ENCODE assay signal across 8 cellular contexts in the genomic region with DNA sequence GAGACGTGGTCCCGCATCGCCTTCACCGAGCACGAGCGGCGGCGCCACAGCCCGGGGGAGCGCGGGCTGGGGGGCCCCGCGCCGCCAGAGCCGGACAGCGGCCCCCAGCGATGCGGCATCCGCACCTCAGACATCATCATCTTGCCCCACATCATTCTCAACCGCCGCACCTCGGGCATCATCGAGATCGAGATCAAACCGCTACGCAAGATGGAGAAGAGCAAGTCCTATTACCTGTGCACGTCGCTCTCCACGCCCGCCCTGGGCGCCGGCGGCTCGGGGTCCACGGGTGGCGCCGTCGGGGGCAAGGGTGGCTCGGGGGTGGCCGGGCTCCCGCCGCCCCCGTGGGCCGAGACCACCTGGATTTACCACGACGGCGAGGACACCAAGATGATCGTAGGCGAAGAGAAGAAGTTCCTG. TPM values are rescaled to one million over a fixed set of nuclear protein-coding genes. Genes with fewer than 3 reads are reported as not detected.
DNase-seq lines count a peak whose midpoint lies in the region; ATAC-seq and TF ChIP-seq lines count a peak whose summit lies in the region.

No MANE protein-coding gene starts in this region.

- H2AFZ ChIP-seq in IMR-90 (replicated peaks; ENCODE audit: low read length, poor library complexity) = peak overlapping the region; percentile 99

- H3K4me3 ChIP-seq in GM12865 (ENCODE audit: low read depth, low read length) (peak overlapping the region; percentile 71), IMR-90 (ENCODE audit: insufficient read depth, low read depth, low read length) (peak overlapping the region; percentile 72), fibroblast of mammary gland (ENCODE audit: control insufficient read depth, low read depth, low read length) (peak overlapping the region; percentile 92), psoas muscle (peak overlapping the region; percentile 98)

- H3K27ac ChIP-seq in IMR-90 (ENCODE audit: insufficient read depth, low read length) = peak overlapping the region; percentile 91
- H3K27ac ChIP-seq in psoas muscle = peak overlapping the region; percentile 92

- H2BK120ac ChIP-seq in IMR-90 (ENCODE audit: low read depth, low read length) = peak overlapping the region; percentile 80

- H3K36me3 ChIP-seq in IMR-90 (ENCODE audit: control insufficient read depth, insufficient read depth, low read length) (no peaks in the 10 kb centered on the region), psoas muscle (ENCODE audit: insufficient read depth in 1 of 2, low read depth in 1 of 2) (peaks cover 0 to 2% of the 10 kb centered on the region in 2 donors)

- POLR2A ChIA-PET in IMR-90 (lab: Charles Lee; ENCODE audit: unreplicated experiment) = no interaction called here

- H2BK15ac ChIP-seq in IMR-90 (ENCODE audit: low read depth, low read length) = peak overlapping the region; percentile 84; the same call in 2 of the 3 replicates

- dilution Hi-C loops in IMR-90 (cut with HindIII; ENCODE audit: low sequenced_read_pairs, unreplicated experiment) = no loop called here

- H4K20me1 ChIP-seq in IMR-90 (ENCODE audit: insufficient read depth, low read length) = peaks cover 28% of the 10 kb centered on the region; the same call in 1 of the 2 replicates

- H3K36me3 Mint-ChIP-seq in activated T-cell treated with anti-CD3 and anti-CD28 coated beads, Interleukin-2, amount 50 U/mL, for 24 hours (ENCODE audit: low read depth) = peaks cover 12% of the 10 kb centered on the region

- peak overlapping the region; percentile 92 for H3K4me3 Mint-ChIP-seq in activated T-cell treated with anti-CD3 and anti-CD28 coated beads, Interleukin-2, amount 50 U/mL, for 24 hours

- H4K5ac ChIP-seq in IMR-90 (ENCODE audit: low read depth, low read length) = peak overlapping the region; percentile 25

- peak overlapping the region; percentile 93 for H3K23ac ChIP-seq in IMR-90 (ENCODE audit: low read depth, low read length)

- no peak for TF ChIP-seq RAD21 in IMR-90 (IDR thresholded peaks at IDR 0.05; ENCODE audit: low read length)

- peak; percentile 45 for DNase-seq in GM12865 (ENCODE audit: low read depth)
- no peak for DNase-seq in IMR-90
- peak; percentile 69 for DNase-seq in activated T-cell treated with anti-CD3 and anti-CD28 coated beads, Interleukin-2, amount 50 U/mL, for 24 hours
- no peak for DNase-seq in fibroblast of mammary gland (ENCODE audit: low read depth)
- DNase-seq in psoas muscle = peak in 1 of 2 donors; percentile 54
- no peak for DNase-seq in OCI-M1 (lab: John Stamatoyannopoulos, UW)
- DNase-seq in medulla oblongata (ENCODE audit: extremely low spot score) = no peak

- no peaks in the 10 kb centered on the region for H3K9me3 Mint-ChIP-seq in activated T-cell treated with anti-CD3 and anti-CD28 coated beads, Interleukin-2, amount 50 U/mL, for 24 hours

- no TSS peak for BruUV-seq in IMR-90 (replicated peaks; lab: Mats Ljungman, UMichigan)

- H3K9me1 ChIP-seq in IMR-90 (ENCODE audit: insufficient read depth, low read length) = peaks cover 3% of the 10 kb centered on the region; the same call in 1 of the 2 replicates

- H3K9me3 ChIP-seq in IMR-90 (ENCODE audit: control insufficient read depth, insufficient read depth, low read length) (no peaks in the 10 kb centered on the region), psoas muscle (no peaks in the 10 kb centered on the region)

- H3K27me3 ChIP-seq in IMR-90 (ENCODE audit: control insufficient read depth, insufficient read depth, low read length) (no peaks in the 10 kb centered on the region), psoas muscle (ENCODE audit: insufficient read depth in 3 of 3, low read length in 2 of 3) (no peaks in the 10 kb centered on the region)

- peaks cover 60% of the 10 kb centered on the region for H3K4me1 Mint-ChIP-seq in activated T-cell treated with anti-CD3 and anti-CD28 coated beads, Interleukin-2, amount 50 U/mL, for 24 hours (ENCODE audit: low read depth)

- 1% methylated on average over 28 of the region's 49 CpGs; no CpG with 5 or more reads in 1 of the 2 experiments for WGBS in IMR-90 (ENCODE audit: extremely low coverage in 2 of 2, insufficient read length in 1 of 2), 2 experiments
- WGBS in psoas muscle, 3 donors = 1% methylated on average over 44 to 49 of the region's 49 CpGs

- H3K4ac ChIP-seq in IMR-90 (ENCODE audit: low read depth, low read length) = peak overlapping the region; percentile 89

- peak overlapping the region; percentile 98 for H3K27ac Mint-ChIP-seq in activated T-cell treated with anti-CD3 and anti-CD28 coated beads, Interleukin-2, amount 50 U/mL, for 24 hours

- H2AK9ac ChIP-seq in IMR-90 (replicated peaks; ENCODE audit: low read depth, low read length, poor library complexity) = peak overlapping the region; percentile 88

- H3K9ac ChIP-seq in IMR-90 (ENCODE audit: low read depth, low read length) = peak overlapping the region; percentile 83

- TF ChIP-seq POLR2A in IMR-90 (IDR thresholded peaks at IDR 0.05; ENCODE audit: low read depth, low read length) = no peak

- peak overlapping the region; percentile 86 for H3K4me2 ChIP-seq in IMR-90 (ENCODE audit: low read depth, low read length)

- TF ChIP-seq CTCF in GM12865 (IDR thresholded peaks at IDR 0.05; ENCODE audit: insufficient read depth, low read depth, low read length, missing control alignments) (no peak), IMR-90 (conservative IDR thresholded peaks at IDR 0.05; ENCODE audit: low read depth, low read length) (no peak; the same call in 1 of the 2 replicates), fibroblast of mammary gland (conservative IDR thresholded peaks at IDR 0.05; ENCODE audit: control insufficient read depth, insufficient read depth, low read depth, low read length) (no peak), psoas muscle (IDR thresholded peaks at IDR 0.05) (no peak)

- H2BK20ac ChIP-seq in IMR-90 (ENCODE audit: low read depth, low read length) = peak overlapping the region; percentile 43; the same call in 1 of the 2 replicates

- H2BK5ac ChIP-seq in IMR-90 (ENCODE audit: low read depth, low read length, poor library complexity, severe bottlenecking) = peak overlapping the region; percentile 85

- CTCF ChIA-PET in IMR-90 (lab: Yijun Ruan, JAX) = interaction anchor here (1.0 to 1.8 kb wide), 5 partner anchors 11 to 325 kb away, joined by 3 to 6 read pairs (median 4); no protein-coding TSS in a partner anchor

- in situ Hi-C loops in IMR-90 (cut with MboI; ENCODE audit: low sequenced_read_pairs) = loop anchor here (5.0 kb wide), 2 partner anchors 143 to 323 kb away; no protein-coding TSS in a partner anchor

- H3K14ac ChIP-seq in IMR-90 (replicated peaks; ENCODE audit: low read depth, low read length) = peak overlapping the region; percentile 90

- H3K27me3 Mint-ChIP-seq in activated T-cell treated with anti-CD3 and anti-CD28 coated beads, Interleukin-2, amount 50 U/mL, for 24 hours = peaks cover 9% of the 10 kb centered on the region

- peaks cover 0 to 39% of the 10 kb centered on the region in 2 experiments; a peak in 3 of 4 replicates for H3K79me1 ChIP-seq in IMR-90 (ENCODE audit: low read depth in 1 of 2, low read length in 2 of 2)

- peak overlapping the region; percentile 79 for H4K91ac ChIP-seq in IMR-90 (ENCODE audit: insufficient read depth, low read depth, low read length)

- peak overlapping the region; percentile 89 for H2AK5ac ChIP-seq in IMR-90 (ENCODE audit: low read depth, low read length)

- peak overlapping the region; percentile 47 for H3K18ac ChIP-seq in IMR-90 (ENCODE audit: low read depth, low read length)

- H3K4me1 ChIP-seq in IMR-90 (ENCODE audit: control insufficient read depth, insufficient read depth, low read length) (peaks cover 2% of the 10 kb centered on the region; the same call in 1 of the 2 replicates), psoas muscle (peaks cover 34% of the 10 kb centered on the region)

- H3K56ac ChIP-seq in IMR-90 (ENCODE audit: extremely low read depth, insufficient read depth, low read length) = no peak overlapping the region

- intact Hi-C loops in IMR-90 (cut with micrococcal nuclease) = loop anchor here (1.0 kb wide), 2 partner anchors 126 to 273 kb away; no protein-coding TSS in a partner anchor
- intact Hi-C loops in psoas muscle (cut with DNase I) = loop anchor here in 1 of 2 donors (5.0 kb wide), 2 partner anchors 148 to 413 kb away; no protein-coding TSS in a partner anchor

- ATAC-seq in IMR-90 (ENCODE audit: low read depth) (no peak), psoas muscle (no peak), GM21423 (IDR thresholded peaks at IDR 0.05; ENCODE audit: unreplicated experiment) (no peak)

- H4K8ac ChIP-seq in IMR-90 (ENCODE audit: low read depth in 2 of 2, low read length in 2 of 2) = peak overlapping the region; percentile 71 to 84; a peak in 2 of 4 replicates

TF ChIP-seq in IMR-90, 13 proteins besides CTCF, POLR2A, EP300 and RAD21 (continues in another document):
- TF ChIP-seq, protein P1, sequence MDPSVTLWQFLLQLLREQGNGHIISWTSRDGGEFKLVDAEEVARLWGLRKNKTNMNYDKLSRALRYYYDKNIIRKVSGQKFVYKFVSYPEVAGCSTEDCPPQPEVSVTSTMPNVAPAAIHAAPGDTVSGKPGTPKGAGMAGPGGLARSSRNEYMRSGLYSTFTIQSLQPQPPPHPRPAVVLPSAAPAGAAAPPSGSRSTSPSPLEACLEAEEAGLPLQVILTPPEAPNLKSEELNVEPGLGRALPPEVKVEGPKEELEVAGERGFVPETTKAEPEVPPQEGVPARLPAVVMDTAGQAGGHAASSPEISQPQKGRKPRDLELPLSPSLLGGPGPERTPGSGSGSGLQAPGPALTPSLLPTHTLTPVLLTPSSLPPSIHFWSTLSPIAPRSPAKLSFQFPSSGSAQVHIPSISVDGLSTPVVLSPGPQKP (IDR thresholded peaks at IDR 0.05; ENCODE audit: borderline replicate concordance, low read depth, low read length) = no peak
- TF ChIP-seq RCOR1 (IDR thresholded peaks at IDR 0.05; ENCODE audit: insufficient replicate concordance, low read length) (no peak), NFE2L2 (IDR thresholded peaks at IDR 0.05; ENCODE audit: low read depth, low read length) (no peak), FOS (IDR thresholded peaks at IDR 0.05; ENCODE audit: low read depth, low read length) (no peak), SMC3 (IDR thresholded peaks at IDR 0.05; ENCODE audit: low read depth, low read length) (no peak), CEBPB (IDR thresholded peaks at IDR 0.05; ENCODE audit: low read depth, low read length) (no peak)

RNA-seq across cellular contexts. Expression of gene CNNM2, which starts 0.7 kb away (rescaled TPM):
- total RNA-seq in IMR-90 (2012; rRNA removed) = 5.6 and 6.4 TPM in 2 replicates
- polyA plus RNA-seq in IMR-90 (2012; rRNA removed) = 4.7 and 5.6 TPM in 2 replicates
- 4.4 and 9.1 TPM in 2 replicates for polyA plus RNA-seq in IMR-90 (2012; cell fraction: cytosol; rRNA removed)
- 9.1 and 11.0 TPM in 2 replicates for polyA plus RNA-seq in IMR-90 (2012; cell fraction: nucleus; rRNA removed; ENCODE audit: low replicate concordance)
- 1 to 10 TPM in 3 of 4 donors, under 1 TPM in 1; 0.49 to 2.6 (median 1.6) TPM for total RNA-seq in psoas muscle
- polyA plus RNA-seq in psoas muscle = 1 to 10 TPM in 1 of 3 donors, under 1 TPM in 2; 0.53 to 1.3 (median 0.91) TPM

RNA-seq across cellular contexts. Expression of gene AS3MT, which starts 49.6 kb away (rescaled TPM):
- total RNA-seq in IMR-90 (2012; rRNA removed) (3.6 and 7.5 TPM in 2 replicates), psoas muscle (1 to 10 TPM; 1.8 to 3.0 (median 2.0) TPM)
- polyA plus RNA-seq in IMR-90 (2012; rRNA removed) (2.1 and 2.7 TPM in 2 replicates), psoas muscle (1 to 10 TPM in 2 of 3 donors, under 1 TPM in 1; 0.96 to 4.9 (median 4.1) TPM)
- polyA plus RNA-seq in IMR-90 (2012; cell fraction: cytosol; rRNA removed) = 1.5 and 1.6 TPM in 2 replicates
- 0.78 and 4.2 TPM in 2 replicates for polyA plus RNA-seq in IMR-90 (2012; cell fraction: nucleus; rRNA removed; ENCODE audit: low replicate concordance)

Comparison
In these comparisons a context has a peak if more than half of its experiments do, and no peak if none do; other contexts are left out.
1. DNase-seq: peak in GM12865 (single experiment) and activated T-cell treated with anti-CD3 and anti-CD28 coated beads, Interleukin-2, amount 50 U/mL, for 24 hours (single experiment); none in IMR-90 (single experiment), fibroblast of mammary gland (single experiment), OCI-M1 (single experiment) and medulla oblongata (single experiment).
2. Peak in every context shown above with its lines, with median percentiles within 50 percentile points of each other: H3K4me3 ChIP-seq.